In the genomic region with DNA sequence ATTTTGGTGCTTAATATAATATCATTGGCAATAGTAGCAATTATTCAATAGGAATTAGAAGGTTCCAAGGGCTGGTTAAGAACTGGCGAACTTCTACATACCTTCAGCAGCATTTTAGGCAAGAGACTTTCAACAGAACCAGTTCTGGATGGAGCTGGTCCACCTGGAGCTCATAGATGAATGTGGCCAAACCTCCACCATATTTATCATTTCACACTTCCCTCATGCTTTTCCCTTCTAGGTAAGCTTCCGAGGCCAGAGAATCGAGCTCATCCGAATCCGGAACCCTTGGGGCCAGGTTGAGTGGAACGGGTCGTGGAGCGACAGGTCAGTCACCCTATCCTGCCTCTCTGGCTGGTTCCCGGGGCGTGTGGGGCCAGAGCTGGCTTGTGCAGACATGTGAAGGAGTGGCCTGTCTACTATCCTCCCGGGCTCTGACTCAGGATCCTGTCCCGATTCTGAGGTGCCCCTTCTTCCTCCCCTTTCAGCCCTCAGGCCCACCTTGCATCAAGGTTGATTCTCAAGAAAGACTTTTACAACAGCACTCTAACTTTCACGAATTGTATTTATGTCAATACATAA, we compare ENCODE assay signal across 2 cellular contexts.
TF ChIP-seq lines count a peak whose summit lies in the region.

No MANE protein-coding gene starts in this region.

TF ChIP-seq in liver, 16 proteins besides CTCF, POLR2A, EP300 and RAD21:
- TF ChIP-seq FOXA1 (IDR thresholded peaks at IDR 0.05) (no peak), SP1 (IDR thresholded peaks at IDR 0.05) (peak; percentile 26), HNF4A (conservative IDR thresholded peaks at IDR 0.05) (peak in 1 of 2 donors; percentile 33), RXRA (IDR thresholded peaks at IDR 0.05) (peak; percentile 95)
- TF ChIP-seq, protein P1, sequence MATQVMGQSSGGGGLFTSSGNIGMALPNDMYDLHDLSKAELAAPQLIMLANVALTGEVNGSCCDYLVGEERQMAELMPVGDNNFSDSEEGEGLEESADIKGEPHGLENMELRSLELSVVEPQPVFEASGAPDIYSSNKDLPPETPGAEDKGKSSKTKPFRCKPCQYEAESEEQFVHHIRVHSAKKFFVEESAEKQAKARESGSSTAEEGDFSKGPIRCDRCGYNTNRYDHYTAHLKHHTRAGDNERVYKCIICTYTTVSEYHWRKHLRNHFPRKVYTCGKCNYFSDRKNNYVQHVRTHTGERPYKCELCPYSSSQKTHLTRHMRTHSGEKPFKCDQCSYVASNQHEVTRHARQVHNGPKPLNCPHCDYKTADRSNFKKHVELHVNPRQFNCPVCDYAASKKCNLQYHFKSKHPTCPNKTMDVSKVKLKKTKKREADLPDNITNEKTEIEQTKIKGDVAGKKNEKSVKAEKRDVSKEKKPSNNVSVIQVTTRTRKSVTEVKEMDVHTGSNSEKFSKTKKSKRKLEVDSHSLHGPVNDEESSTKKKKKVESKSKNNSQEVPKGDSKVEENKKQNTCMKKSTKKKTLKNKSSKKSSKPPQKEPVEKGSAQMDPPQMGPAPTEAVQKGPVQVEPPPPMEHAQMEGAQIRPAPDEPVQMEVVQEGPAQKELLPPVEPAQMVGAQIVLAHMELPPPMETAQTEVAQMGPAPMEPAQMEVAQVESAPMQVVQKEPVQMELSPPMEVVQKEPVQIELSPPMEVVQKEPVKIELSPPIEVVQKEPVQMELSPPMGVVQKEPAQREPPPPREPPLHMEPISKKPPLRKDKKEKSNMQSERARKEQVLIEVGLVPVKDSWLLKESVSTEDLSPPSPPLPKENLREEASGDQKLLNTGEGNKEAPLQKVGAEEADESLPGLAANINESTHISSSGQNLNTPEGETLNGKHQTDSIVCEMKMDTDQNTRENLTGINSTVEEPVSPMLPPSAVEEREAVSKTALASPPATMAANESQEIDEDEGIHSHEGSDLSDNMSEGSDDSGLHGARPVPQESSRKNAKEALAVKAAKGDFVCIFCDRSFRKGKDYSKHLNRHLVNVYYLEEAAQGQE (IDR thresholded peaks at IDR 0.05), result no peak

TF ChIP-seq in HepG2, 621 proteins besides CTCF, POLR2A, EP300 and RAD21:
- TF ChIP-seq TAF1 (CRISPR knock-in tag; IDR thresholded peaks at IDR 0.05) (no peak), ZNF740 (CRISPR knock-in tag; IDR thresholded peaks at IDR 0.05) (no peak), CBX5 (CRISPR knock-in tag; IDR thresholded peaks at IDR 0.05; ENCODE audit: borderline replicate concordance) (no peak), EHMT2 (IDR thresholded peaks at IDR 0.05; ENCODE audit: borderline replicate concordance, low read depth, low read length) (no peak), ZNF446 (CRISPR knock-in tag; IDR thresholded peaks at IDR 0.05) (no peak), KLF13 (CRISPR knock-in tag; IDR thresholded peaks at IDR 0.05) (no peak)
- TF ChIP-seq, protein P2, sequence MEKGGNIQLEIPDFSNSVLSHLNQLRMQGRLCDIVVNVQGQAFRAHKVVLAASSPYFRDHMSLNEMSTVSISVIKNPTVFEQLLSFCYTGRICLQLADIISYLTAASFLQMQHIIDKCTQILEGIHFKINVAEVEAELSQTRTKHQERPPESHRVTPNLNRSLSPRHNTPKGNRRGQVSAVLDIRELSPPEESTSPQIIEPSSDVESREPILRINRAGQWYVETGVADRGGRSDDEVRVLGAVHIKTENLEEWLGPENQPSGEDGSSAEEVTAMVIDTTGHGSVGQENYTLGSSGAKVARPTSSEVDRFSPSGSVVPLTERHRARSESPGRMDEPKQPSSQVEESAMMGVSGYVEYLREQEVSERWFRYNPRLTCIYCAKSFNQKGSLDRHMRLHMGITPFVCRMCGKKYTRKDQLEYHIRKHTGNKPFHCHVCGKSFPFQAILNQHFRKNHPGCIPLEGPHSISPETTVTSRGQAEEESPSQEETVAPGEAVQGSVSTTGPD (CRISPR knock-in tag; IDR thresholded peaks at IDR 0.05), result no peak
